1 cellular context compared by ENCODE assay signal in the genomic region with DNA sequence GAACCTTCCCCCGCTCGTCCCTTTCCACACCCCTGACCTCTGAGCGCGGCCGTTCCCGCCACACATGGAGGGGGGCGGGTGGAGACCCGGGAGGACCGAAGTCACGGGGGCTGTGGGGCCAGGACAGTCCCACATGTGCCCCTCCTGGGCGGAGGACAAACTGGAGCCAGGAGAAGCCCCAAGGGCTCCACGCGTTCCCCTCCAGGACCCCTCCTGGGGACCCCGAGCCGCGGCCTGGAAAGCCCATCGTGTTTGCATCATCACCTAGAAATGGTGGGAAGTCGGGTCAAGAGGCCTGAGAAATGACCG.
TF ChIP-seq lines count a peak whose summit lies in the region.

No MANE protein-coding gene starts in this region.

TF ChIP-seq in SK-N-SH, 30 proteins besides CTCF, POLR2A, EP300 and RAD21 (continued from another document):
- TF ChIP-seq, protein P1, sequence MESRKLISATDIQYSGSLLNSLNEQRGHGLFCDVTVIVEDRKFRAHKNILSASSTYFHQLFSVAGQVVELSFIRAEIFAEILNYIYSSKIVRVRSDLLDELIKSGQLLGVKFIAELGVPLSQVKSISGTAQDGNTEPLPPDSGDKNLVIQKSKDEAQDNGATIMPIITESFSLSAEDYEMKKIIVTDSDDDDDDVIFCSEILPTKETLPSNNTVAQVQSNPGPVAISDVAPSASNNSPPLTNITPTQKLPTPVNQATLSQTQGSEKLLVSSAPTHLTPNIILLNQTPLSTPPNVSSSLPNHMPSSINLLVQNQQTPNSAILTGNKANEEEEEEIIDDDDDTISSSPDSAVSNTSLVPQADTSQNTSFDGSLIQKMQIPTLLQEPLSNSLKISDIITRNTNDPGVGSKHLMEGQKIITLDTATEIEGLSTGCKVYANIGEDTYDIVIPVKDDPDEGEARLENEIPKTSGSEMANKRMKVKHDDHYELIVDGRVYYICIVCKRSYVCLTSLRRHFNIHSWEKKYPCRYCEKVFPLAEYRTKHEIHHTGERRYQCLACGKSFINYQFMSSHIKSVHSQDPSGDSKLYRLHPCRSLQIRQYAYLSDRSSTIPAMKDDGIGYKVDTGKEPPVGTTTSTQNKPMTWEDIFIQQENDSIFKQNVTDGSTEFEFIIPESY (IDR thresholded peaks at IDR 0.05; ENCODE audit: borderline replicate concordance, low read depth) = no peak
- no peak for TF ChIP-seq SMC3 (IDR thresholded peaks at IDR 0.05; ENCODE audit: low read depth, low read length)
- no peak for TF ChIP-seq GATA2 (CRISPR knock-in tag; IDR thresholded peaks at IDR 0.05)
- TF ChIP-seq ELF1 (IDR thresholded peaks at IDR 0.05) = no peak
- TF ChIP-seq RFX5 (IDR thresholded peaks at IDR 0.05; ENCODE audit: low read length) = no peak
- no peak for TF ChIP-seq NFIC (IDR thresholded peaks at IDR 0.05; ENCODE audit: borderline replicate concordance)
- TF ChIP-seq EZH2phosphoT487 (IDR thresholded peaks at IDR 0.05; ENCODE audit: borderline replicate concordance, low read depth) = no peak
- TF ChIP-seq RXRA (IDR thresholded peaks at IDR 0.05; ENCODE audit: borderline replicate concordance, low read depth) = no peak
- TF ChIP-seq, protein P2, sequence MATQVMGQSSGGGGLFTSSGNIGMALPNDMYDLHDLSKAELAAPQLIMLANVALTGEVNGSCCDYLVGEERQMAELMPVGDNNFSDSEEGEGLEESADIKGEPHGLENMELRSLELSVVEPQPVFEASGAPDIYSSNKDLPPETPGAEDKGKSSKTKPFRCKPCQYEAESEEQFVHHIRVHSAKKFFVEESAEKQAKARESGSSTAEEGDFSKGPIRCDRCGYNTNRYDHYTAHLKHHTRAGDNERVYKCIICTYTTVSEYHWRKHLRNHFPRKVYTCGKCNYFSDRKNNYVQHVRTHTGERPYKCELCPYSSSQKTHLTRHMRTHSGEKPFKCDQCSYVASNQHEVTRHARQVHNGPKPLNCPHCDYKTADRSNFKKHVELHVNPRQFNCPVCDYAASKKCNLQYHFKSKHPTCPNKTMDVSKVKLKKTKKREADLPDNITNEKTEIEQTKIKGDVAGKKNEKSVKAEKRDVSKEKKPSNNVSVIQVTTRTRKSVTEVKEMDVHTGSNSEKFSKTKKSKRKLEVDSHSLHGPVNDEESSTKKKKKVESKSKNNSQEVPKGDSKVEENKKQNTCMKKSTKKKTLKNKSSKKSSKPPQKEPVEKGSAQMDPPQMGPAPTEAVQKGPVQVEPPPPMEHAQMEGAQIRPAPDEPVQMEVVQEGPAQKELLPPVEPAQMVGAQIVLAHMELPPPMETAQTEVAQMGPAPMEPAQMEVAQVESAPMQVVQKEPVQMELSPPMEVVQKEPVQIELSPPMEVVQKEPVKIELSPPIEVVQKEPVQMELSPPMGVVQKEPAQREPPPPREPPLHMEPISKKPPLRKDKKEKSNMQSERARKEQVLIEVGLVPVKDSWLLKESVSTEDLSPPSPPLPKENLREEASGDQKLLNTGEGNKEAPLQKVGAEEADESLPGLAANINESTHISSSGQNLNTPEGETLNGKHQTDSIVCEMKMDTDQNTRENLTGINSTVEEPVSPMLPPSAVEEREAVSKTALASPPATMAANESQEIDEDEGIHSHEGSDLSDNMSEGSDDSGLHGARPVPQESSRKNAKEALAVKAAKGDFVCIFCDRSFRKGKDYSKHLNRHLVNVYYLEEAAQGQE (IDR thresholded peaks at IDR 0.05; ENCODE audit: low read depth, low read length) = no peak
